19 cellular contexts compared by ENCODE assay signal in the genomic region with DNA sequence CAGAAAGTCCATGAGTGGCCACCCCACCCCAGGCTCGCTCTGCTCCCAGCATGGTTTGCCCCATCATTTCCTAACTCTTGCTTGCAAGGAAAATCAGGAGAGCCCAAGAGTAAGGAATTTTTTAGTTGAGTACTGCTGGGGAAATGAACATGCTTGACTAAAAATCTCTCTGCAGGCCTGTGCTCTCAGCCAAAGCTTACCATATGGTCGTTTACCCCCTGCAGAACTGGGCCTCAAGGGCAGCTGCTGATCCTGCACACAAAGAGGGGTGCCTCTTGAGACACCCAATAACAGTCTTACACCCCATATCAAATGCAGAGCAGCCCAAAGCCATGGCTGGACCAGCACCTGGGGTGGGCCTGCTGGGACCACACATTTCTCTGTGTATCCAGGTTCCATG.
"Had no signal": no experiment of that assay in that cellular context is flagged by ENCODE, and none has a peak within 500 bp of the region (broad histone marks: within the 10 kb centered on the region; RNA-seq: fewer than 3 reads in every experiment).

No MANE protein-coding gene starts in this region.

- ATAC-seq: K562, Panc1, PC-3 had no signal

- H3K27ac Mint-ChIP-seq: IgD-negative memory B cell had no signal

- DNase-seq: MV-4-11, NCI-H1048, NCI-H1105, NCI-H1417, NCI-H1436 treated with DMSO at 0.1 percent for 48 hours, NCI-H1694, NCI-H187 treated with DMSO at 0.1 percent for 48 hours, NCI-H2029 treated with DMSO at 0.1 percent for 48 hours, NCI-H226, NCI-H510A, NCI-H524 treated with DMSO at 0.1 percent for 48 hours, NCI-H69, NCI-H774, PC-3, SHP77, SK-N-SH had no signal

- H3K27me3 Mint-ChIP-seq: IgD-negative memory B cell had no signal

- H3K4me1 Mint-ChIP-seq: IgD-negative memory B cell had no signal

- H3K36me3 Mint-ChIP-seq: IgD-negative memory B cell had no signal

- H3K4me3 Mint-ChIP-seq: IgD-negative memory B cell had no signal
